Comparison of ENCODE assay signal across 21 cellular contexts in genomic region chr17:76932402-76933333, GRCh38.
A peak's percentile ranks its signal among the peaks of the same experiment; 100 is the strongest.
DNase-seq lines count a peak whose midpoint lies in the region; ATAC-seq and TF ChIP-seq lines count a peak whose summit lies in the region.
"Had no signal": no experiment of that assay in that cellular context is flagged by ENCODE, and none has a peak within 500 bp of the region (broad histone marks: within the 10 kb centered on the region; RNA-seq: fewer than 3 reads in every experiment).

No MANE protein-coding gene starts in this region.

- H2BK120ac ChIP-seq in neuronal stem cell (ENCODE audit: low read depth, low read length): no peak overlapping the region

- peak; percentile 71 for DNase-seq in WERI-Rb-1
- no peak for DNase-seq in central memory CD8-positive, alpha-beta T cell (ENCODE audit: low spot score in 2 of 2)
- DNase-seq in neuronal stem cell (ENCODE audit: low spot score): no peak
- no peak for DNase-seq in stimulated activated effector memory CD8-positive, alpha-beta T cell treated with anti-CD3 and anti-CD28 coated beads, Interleukin-12 subunit alpha, Interleukin-12 subunit beta, amount 100 ng/mL, for 72 hours (ENCODE audit: low spot score in 2 of 2)
- no peak for DNase-seq in NCI-H1105 (lab: John Stamatoyannopoulos, UW)
- no peak for DNase-seq in GM23248
- DNase-seq: 8988T; ACHN; AML-193; BE2C; CD4-positive, alpha-beta T cell; CD8-positive, alpha-beta memory T cell; DMS 273 treated with DMSO at 0.1 percent for 48 hours; DMS79 treated with DMSO at 0.1 percent for 48 hours; GF-D8; H7; HCEC 1CT had no signal

- WGBS in neuronal stem cell (ENCODE audit: extremely low coverage in 2 of 2, insufficient read length in 2 of 2, insufficient replicate concordance in 1 of 2), 2 donors: no CpG with 5 or more reads among the region's 36 CpGs
- 75 to 76% methylated on average over 19 to 36 of the region's 36 CpGs for WGBS in GM23248 (ENCODE audit: low coverage in 1 of 2, low lambda C conversion rate in 2 of 2, missing lambda C conversion rate in 2 of 2), 2 experiments

- H3K14ac ChIP-seq in neuronal stem cell (ENCODE audit: low read length): no peak overlapping the region

- no peaks in the 10 kb centered on the region for H3K9me2 ChIP-seq in GM23248 (ENCODE audit: insufficient read depth)

- H3K4me1 Mint-ChIP-seq in central memory CD8-positive, alpha-beta T cell: no peaks in the 10 kb centered on the region
- H3K4me1 Mint-ChIP-seq in stimulated activated effector memory CD8-positive, alpha-beta T cell treated with anti-CD3 and anti-CD28 coated beads, Interleukin-12 subunit alpha, Interleukin-12 subunit beta, amount 100 ng/mL, for 72 hours: no peaks in the 10 kb centered on the region
- H3K4me1 Mint-ChIP-seq: CD14-positive monocyte; CD8-positive, alpha-beta memory T cell had no signal

- peak overlapping the region; percentile 92 for H3K18ac ChIP-seq in neuronal stem cell (ENCODE audit: low read length)

- no peaks in the 10 kb centered on the region for H4K20me1 ChIP-seq in GM23248 (ENCODE audit: insufficient read depth)

- H2AK5ac ChIP-seq in neuronal stem cell (ENCODE audit: low read depth, low read length): no peak overlapping the region

- H3K36me3 Mint-ChIP-seq in central memory CD8-positive, alpha-beta T cell (ENCODE audit: insufficient read depth): no peaks in the 10 kb centered on the region
- H3K36me3 Mint-ChIP-seq in stimulated activated effector memory CD8-positive, alpha-beta T cell treated with anti-CD3 and anti-CD28 coated beads, Interleukin-12 subunit alpha, Interleukin-12 subunit beta, amount 100 ng/mL, for 72 hours: no peaks in the 10 kb centered on the region
- H3K36me3 Mint-ChIP-seq: CD14-positive monocyte had no signal

- H3K9ac ChIP-seq in neuronal stem cell (ENCODE audit: low read depth, low read length, poor library complexity): no peak overlapping the region
- no peak overlapping the region for H3K9ac ChIP-seq in GM23248
- H3K9ac ChIP-seq: BLaER1 treated with 17β-estradiol and CSF1 and Interleukin-3, amounts not matched to agents 10 nM and 100 nM had no signal

- in situ Hi-C loops in GM23248 (cut with MboI): no loop called here

- H3K4me1 ChIP-seq in neuronal stem cell (ENCODE audit: control insufficient read depth in 2 of 2, insufficient read depth in 1 of 2, low read depth in 1 of 2, low read length in 2 of 2) (peaks cover 0 to 3% of the 10 kb centered on the region in 2 donors), GM23248 (ENCODE audit: insufficient read depth) (no peaks in the 10 kb centered on the region)

- no peak overlapping the region for H2BK12ac ChIP-seq in neuronal stem cell (ENCODE audit: low read length)

- H2AFZ ChIP-seq in neuronal stem cell (ENCODE audit: low read length): no peak overlapping the region
- no peak overlapping the region for H2AFZ ChIP-seq in GM23248

- H3K4me3 ChIP-seq in WERI-Rb-1 (ENCODE audit: low read depth, low read length): no peak overlapping the region
- no peak overlapping the region for H3K4me3 ChIP-seq in neuronal stem cell (ENCODE audit: low read length in 2 of 2)
- H3K4me3 ChIP-seq in GM23248: no peak overlapping the region
- H3K4me3 ChIP-seq: A549; BLaER1 treated with 17β-estradiol and CSF1 and Interleukin-3, amounts not matched to agents 10 nM and 100 nM had no signal

- H3K27me3 ChIP-seq in WERI-Rb-1 (ENCODE audit: insufficient read depth, low read depth, severe bottlenecking): no peaks in the 10 kb centered on the region
- no peaks in the 10 kb centered on the region for H3K27me3 ChIP-seq in neuronal stem cell (ENCODE audit: control insufficient read depth in 3 of 3, insufficient read depth in 3 of 3, low read depth in 1 of 3, low read length in 3 of 3)
- peaks cover 15% of the 10 kb centered on the region for H3K27me3 ChIP-seq in GM23248 (replicated peaks; ENCODE audit: insufficient read depth)
- H3K27me3 ChIP-seq: BE2C; BLaER1 treated with 17β-estradiol and CSF1 and Interleukin-3, amounts not matched to agents 10 nM and 100 nM had no signal

- H3K27me3 Mint-ChIP-seq in central memory CD8-positive, alpha-beta T cell: peaks cover 42% of the 10 kb centered on the region
- H3K27me3 Mint-ChIP-seq: CD4-positive, alpha-beta T cell had no signal

- H3K4ac ChIP-seq in neuronal stem cell (ENCODE audit: low read length): no peak overlapping the region

- H3K4me2 ChIP-seq in neuronal stem cell (ENCODE audit: insufficient read depth, low read length, poor library complexity, severe bottlenecking): no peak overlapping the region
- H3K4me2 ChIP-seq in GM23248 (ENCODE audit: unreplicated experiment): no peak overlapping the region
- H3K4me2 ChIP-seq: A549 had no signal

- no peak overlapping the region for H2BK5ac ChIP-seq in neuronal stem cell (ENCODE audit: low read length)

- no peak for ATAC-seq in central memory CD8-positive, alpha-beta T cell (replicated peaks; ENCODE audit: extremely low read depth, poor library complexity, severe bottlenecking)
- no peak for ATAC-seq in stimulated activated effector memory CD8-positive, alpha-beta T cell treated with anti-CD3 and anti-CD28 coated beads, Interleukin-12 subunit alpha, Interleukin-12 subunit beta, amount 100 ng/mL, for 72 hours
- ATAC-seq in GM21526 (IDR thresholded peaks at IDR 0.05; ENCODE audit: low FRiP score, unreplicated experiment): no peak
- ATAC-seq: A549 had no signal

- H3K27ac Mint-ChIP-seq in central memory CD8-positive, alpha-beta T cell (ENCODE audit: low read depth): peak overlapping the region; percentile 19
- peak overlapping the region; percentile 43 for H3K27ac Mint-ChIP-seq in stimulated activated effector memory CD8-positive, alpha-beta T cell treated with anti-CD3 and anti-CD28 coated beads, Interleukin-12 subunit alpha, Interleukin-12 subunit beta, amount 100 ng/mL, for 72 hours
- H3K27ac Mint-ChIP-seq: CD14-positive monocyte; CD4-positive, alpha-beta T cell had no signal

- H3K9me3 Mint-ChIP-seq in central memory CD8-positive, alpha-beta T cell: no peaks in the 10 kb centered on the region
- H3K9me3 Mint-ChIP-seq in stimulated activated effector memory CD8-positive, alpha-beta T cell treated with anti-CD3 and anti-CD28 coated beads, Interleukin-12 subunit alpha, Interleukin-12 subunit beta, amount 100 ng/mL, for 72 hours: no peaks in the 10 kb centered on the region
- H3K9me3 Mint-ChIP-seq: CD4-positive, alpha-beta T cell; CD8-positive, alpha-beta memory T cell had no signal

- H2BK15ac ChIP-seq in neuronal stem cell (ENCODE audit: low read length): peak overlapping the region; percentile 52

- no peaks in the 10 kb centered on the region for H3K79me2 ChIP-seq in GM23248 (ENCODE audit: insufficient read depth)

- H3K79me1 ChIP-seq in neuronal stem cell (ENCODE audit: low read depth, low read length): no peaks in the 10 kb centered on the region

- no peak overlapping the region for H3K4me3 Mint-ChIP-seq in central memory CD8-positive, alpha-beta T cell
- H3K4me3 Mint-ChIP-seq in stimulated activated effector memory CD8-positive, alpha-beta T cell treated with anti-CD3 and anti-CD28 coated beads, Interleukin-12 subunit alpha, Interleukin-12 subunit beta, amount 100 ng/mL, for 72 hours: no peak overlapping the region
- H3K4me3 Mint-ChIP-seq: CD14-positive monocyte; CD4-positive, alpha-beta T cell; CD8-positive, alpha-beta memory T cell had no signal

- H3K23ac ChIP-seq in neuronal stem cell (ENCODE audit: low read depth, low read length, poor library complexity): no peak overlapping the region

- H3K36me3 ChIP-seq in WERI-Rb-1 (peaks cover 8% of the 10 kb centered on the region), neuronal stem cell (replicated peaks in 1 of 2; ENCODE audit: control insufficient read depth in 2 of 2, insufficient read depth in 2 of 2, low read length in 2 of 2) (peaks cover 0 to 60% of the 10 kb centered on the region in 2 donors), GM23248 (ENCODE audit: low read depth) (no peaks in the 10 kb centered on the region)

- no peak overlapping the region for H4K91ac ChIP-seq in neuronal stem cell (ENCODE audit: low read depth, low read length, poor library complexity)

- H3K27ac ChIP-seq in WERI-Rb-1: peak overlapping the region; percentile 53
- no peak overlapping the region for H3K27ac ChIP-seq in neuronal stem cell (replicated peaks; ENCODE audit: low read length)
- H3K27ac ChIP-seq in GM23248: no peak overlapping the region
- H3K27ac ChIP-seq: A549; BLaER1 treated with 17β-estradiol and CSF1 and Interleukin-3, amounts not matched to agents 10 nM and 100 nM had no signal

- no peaks in the 10 kb centered on the region for H3F3A ChIP-seq in GM23248 (ENCODE audit: insufficient read depth)

- H4K8ac ChIP-seq in neuronal stem cell (ENCODE audit: low read depth, low read length): no peak overlapping the region

- no peak for TF ChIP-seq CTCF in WERI-Rb-1 (IDR thresholded peaks at IDR 0.05; ENCODE audit: low read depth, low read length)

- H3K9me3 ChIP-seq in WERI-Rb-1 (ENCODE audit: severe bottlenecking) (no peaks in the 10 kb centered on the region), neuronal stem cell (replicated peaks in 1 of 2; ENCODE audit: control insufficient read depth in 2 of 2, insufficient read depth in 1 of 2, low read depth in 1 of 2, low read length in 2 of 2) (no peaks in the 10 kb centered on the region), GM23248 (ENCODE audit: low read depth) (no peaks in the 10 kb centered on the region)
- H3K9me3 ChIP-seq: A549; BE2C; BLaER1 treated with 17β-estradiol and CSF1 and Interleukin-3, amounts not matched to agents 10 nM and 100 nM had no signal
